ENCODE assay signal across 9 cellular contexts in genomic region chr18:38940863-38941531, GRCh38.
A peak's percentile ranks its signal among the peaks of the same experiment; 100 is the strongest.
DNase-seq lines count a peak whose midpoint lies in the region; ATAC-seq, FAIRE-seq and TF ChIP-seq lines count a peak whose summit lies in the region.
"Had no signal": no experiment of that assay in that cellular context is flagged by ENCODE, and none has a peak within 500 bp of the region (broad histone marks: within the 10 kb centered on the region; RNA-seq: fewer than 3 reads in every experiment).

No MANE protein-coding gene starts in this region.

- H3K27me3 Mint-ChIP-seq in CD14-positive monocyte (ENCODE audit: low read depth in 3 of 3), result peaks cover 0 to 2% (median 1%) of the 10 kb centered on the region in 3 donors

- in situ Hi-C loops in GM12878 (cut with MboI), result loop anchor here (5.0 to 25.0 kb wide), 2 partner anchors 329 to 1196 kb away; no protein-coding TSS in a partner anchor

- no peaks in the 10 kb centered on the region for H3K79me2 ChIP-seq in GM12878 (ENCODE audit: control insufficient read depth, insufficient read depth, low read length)

- H3K27ac ChIP-seq in GM12878 (ENCODE audit: control insufficient read depth, insufficient read depth), result peak overlapping the region; percentile 84

- peak; percentile 23; the same call in 1 of the 2 replicates for TF ChIP-seq RAD21 in GM12878 (IDR thresholded peaks at IDR 0.05; ENCODE audit: insufficient read depth, low read depth, low read length)

- peak overlapping the region; percentile 46; the same call in 1 of the 2 replicates for H3K4me3 ChIP-seq in GM12878

- H3K4me3 Mint-ChIP-seq in CD14-positive monocyte, result peak overlapping the region; percentile 28 to 72
- H3K4me3 Mint-ChIP-seq: nephron had no signal

- no peaks in the 10 kb centered on the region for H3K36me3 Mint-ChIP-seq in CD14-positive monocyte

- no peaks in the 10 kb centered on the region for H3K36me3 ChIP-seq in GM12878 (ENCODE audit: control insufficient read depth in 2 of 2, insufficient read depth in 2 of 2, low read length in 1 of 2)

- peak overlapping the region; percentile 62 to 90 (median 85) for H3K27ac Mint-ChIP-seq in CD14-positive monocyte
- H3K27ac Mint-ChIP-seq: nephron had no signal

- H3K27me3 ChIP-seq in GM12878 (replicated peaks in 1 of 2; ENCODE audit: control insufficient read depth in 2 of 2, insufficient read depth in 2 of 2, low read length in 1 of 2), result no peaks in the 10 kb centered on the region

- H4K20me1 ChIP-seq in GM12878 (ENCODE audit: control insufficient read depth, insufficient read depth), result no peaks in the 10 kb centered on the region

- no peak for TF ChIP-seq CTCF in CD14-positive monocyte (IDR thresholded peaks at IDR 0.05)
- no peak for TF ChIP-seq CTCF in GM12878 (IDR thresholded peaks at IDR 0.05 in 2 of 3, conservative IDR thresholded peaks at IDR 0.05 in 1 of 3; ENCODE audit: control insufficient read depth in 2 of 3, extremely low read depth in 1 of 3, insufficient read depth in 1 of 3, low read depth in 3 of 3, low read length in 3 of 3)

- peak; percentile 95 to 97 for TF ChIP-seq EP300 in GM12878 (IDR thresholded peaks at IDR 0.05; ENCODE audit: borderline replicate concordance in 1 of 2, control insufficient read depth in 1 of 2, low read depth in 2 of 2, low read length in 2 of 2)

- POLR2A ChIA-PET in GM12878 (lab: Charles Lee), result interaction anchor here (0.7 to 1.6 kb wide), 5 partner anchors 8 to 330 kb away, joined by 3 to 6 read pairs (median 3); no protein-coding TSS in a partner anchor

- peaks cover 2% of the 10 kb centered on the region for H3K4me1 Mint-ChIP-seq in CD14-positive monocyte
- H3K4me1 Mint-ChIP-seq: nephron had no signal

- peak; percentile 91 for ATAC-seq in GM19395 (IDR thresholded peaks at IDR 0.05; ENCODE audit: unreplicated experiment)
- peak; percentile 66 for ATAC-seq in HG03457 (IDR thresholded peaks at IDR 0.05; ENCODE audit: unreplicated experiment)
- peak; percentile 88 for ATAC-seq in GM12878

- RAD21 ChIA-PET in GM12878 (lab: Charles Lee; ENCODE audit: unreplicated experiment), result interaction anchor here (1.0 to 3.1 kb wide), 6 partner anchors 12 to 329 kb away, joined by 3 to 15 read pairs (median 4); no protein-coding TSS in a partner anchor

- H3K4me1 ChIP-seq in GM12878 (ENCODE audit: control insufficient read depth, insufficient read depth, low read length), result peaks cover 8% of the 10 kb centered on the region

- H3K9me3 Mint-ChIP-seq in CD14-positive monocyte, result peaks cover 11 to 33% (median 17%) of the 10 kb centered on the region in 7 donors

- TF ChIP-seq POLR2A in GM12878 (IDR thresholded peaks at IDR 0.05; ENCODE audit: low read depth, low read length), result no peak

- no TSS peak for BruUV-seq in GM12878 (replicated peaks; lab: Mats Ljungman, UMichigan)

- H3K9me3 ChIP-seq in GM12878 (replicated peaks; ENCODE audit: control insufficient read depth, insufficient read depth, low read length), result peaks cover 10% of the 10 kb centered on the region

- SMC1A ChIA-PET in GM12878 (lab: Charles Lee; ENCODE audit: uncharacterized antibody, unreplicated experiment), result interaction anchor here (0.8 to 4.0 kb wide), 13 partner anchors 9 to 329 kb away, joined by 3 to 29 read pairs (median 4); no protein-coding TSS in a partner anchor

- H2AFZ ChIP-seq in GM12878 (ENCODE audit: control insufficient read depth, low read depth, low read length), result peak overlapping the region; percentile 88

- peak overlapping the region; percentile 34; the same call in 1 of the 2 replicates for H3K9ac ChIP-seq in GM12878 (ENCODE audit: control insufficient read depth, insufficient read depth, low read length)

- peak; percentile 65 for DNase-seq in CD14-positive monocyte (ENCODE audit: low spot score)
- peak; percentile 33 for DNase-seq in T follicular helper cell (ENCODE audit: low read depth)
- peak; percentile 99 for DNase-seq in GM12878 (ENCODE audit: low read depth, low spot score)
- DNase-seq in retina, result peak; percentile 3
- DNase-seq in foreskin melanocyte, result no peak
- DNase-seq in GM03348 (ENCODE audit: low spot score), result no peak

- FAIRE-seq in GM12878 (lab: Jason Lieb, UNC), result peak; percentile 88

- CTCF ChIA-PET in GM12878 (lab: Yijun Ruan, JAX), result interaction anchor here (0.6 to 1.7 kb wide), 4 partner anchors 14 to 61 kb away, joined by 3 to 6 read pairs (median 4); no protein-coding TSS in a partner anchor

- intact Hi-C loops in CD14-positive monocyte (cut with micrococcal nuclease), result no loop called here
- intact Hi-C loops in GM12878 (cut with micrococcal nuclease; ENCODE audit: unreplicated experiment), result loop anchor here (1.0 to 5.0 kb wide), 2 partner anchors 189 to 330 kb away; no protein-coding TSS in a partner anchor

- 2% methylated on average over 13 of the region's 13 CpGs for WGBS in GM12878 (ENCODE audit: insufficient coverage, insufficient replicate concordance, low lambda C conversion rate, missing lambda C conversion rate)

- H3K4me2 ChIP-seq in GM12878 (ENCODE audit: control insufficient read depth, insufficient read depth), result peak overlapping the region; percentile 36

TF ChIP-seq in GM12878, 131 proteins besides CTCF, POLR2A, EP300 and RAD21 (continues in another document):
- peak; percentile 100 for TF ChIP-seq RELA (IDR thresholded peaks at IDR 0.05; ENCODE audit: borderline replicate concordance, partially characterized antibody)
- TF ChIP-seq TCF3 (IDR thresholded peaks at IDR 0.05; ENCODE audit: borderline replicate concordance, insufficient read depth, low read depth, low read length), result peak; percentile 52; the same call in 1 of the 2 replicates
- peak; percentile 99 for TF ChIP-seq NFIC (IDR thresholded peaks at IDR 0.05; ENCODE audit: low read depth, low read length)
- TF ChIP-seq KLF5 (IDR thresholded peaks at IDR 0.05; ENCODE audit: partially characterized antibody), result peak; percentile 53
- no peak for TF ChIP-seq TAF1 (IDR thresholded peaks at IDR 0.05; ENCODE audit: borderline replicate concordance, low read depth, low read length)
- TF ChIP-seq HDGF (IDR thresholded peaks at IDR 0.05), result no peak
- TF ChIP-seq ZNF274 (IDR thresholded peaks at IDR 0.05; ENCODE audit: insufficient read depth, insufficient read length), result no peak
- peak; percentile 27 for TF ChIP-seq SMAD1 (IDR thresholded peaks at IDR 0.05; ENCODE audit: low read depth, partially characterized antibody)
- peak; percentile 71 for TF ChIP-seq NR2F1 (conservative IDR thresholded peaks at IDR 0.05)
- no peak for TF ChIP-seq IRF3 (IDR thresholded peaks at IDR 0.05)
- no peak for TF ChIP-seq MYC (IDR thresholded peaks at IDR 0.05; ENCODE audit: insufficient read depth, insufficient read length, insufficient replicate concordance, low read length, severe bottlenecking)
- no peak for TF ChIP-seq ZBTB33 (IDR thresholded peaks at IDR 0.05)
- 0 out of 2 replicates have a peak, but pooled peaks have one; percentile 70 for TF ChIP-seq ASH2L (IDR thresholded peaks at IDR 0.05; ENCODE audit: borderline replicate concordance, low read depth)
- TF ChIP-seq WRNIP1 (IDR thresholded peaks at IDR 0.05; ENCODE audit: borderline replicate concordance, low read depth, low read length), result no peak
- TF ChIP-seq SMAD5 (IDR thresholded peaks at IDR 0.05; ENCODE audit: low read depth), result no peak
- no peak for TF ChIP-seq CBX3 (IDR thresholded peaks at IDR 0.05; ENCODE audit: borderline replicate concordance, low read depth)
- no peak for TF ChIP-seq NFYA (IDR thresholded peaks at IDR 0.05; ENCODE audit: borderline replicate concordance, low read depth, low read length)
- TF ChIP-seq TARDBP (IDR thresholded peaks at IDR 0.05; ENCODE audit: borderline replicate concordance), result no peak
- TF ChIP-seq ZBED1 (IDR thresholded peaks at IDR 0.05; ENCODE audit: borderline replicate concordance), result peak; percentile 98
- no peak for TF ChIP-seq ESRRA (IDR thresholded peaks at IDR 0.05; ENCODE audit: low read length)
- TF ChIP-seq SUZ12 (IDR thresholded peaks at IDR 0.05; ENCODE audit: unreplicated experiment), result no peak
- TF ChIP-seq BCL11A (IDR thresholded peaks at IDR 0.05; ENCODE audit: low read depth, low read length), result peak; percentile 99

Comparison
In these comparisons a context has a peak if more than half of its experiments do, and no peak if none do; other contexts are left out.
1. DNase-seq: peak in CD14-positive monocyte (single experiment), T follicular helper cell (single experiment), GM12878 (single experiment) and retina (single experiment); none in foreskin melanocyte (single experiment) and GM03348 (single experiment).
2. Peak in every context shown above with its lines, with median percentiles within 50 percentile points of each other: ATAC-seq.